In genomic region chr4:168318266-168318895, GRCh38 we compare ENCODE assay signal across 7 cellular contexts. TPM values are rescaled to one million over a fixed set of nuclear protein-coding genes. Genes with fewer than 3 reads are reported as not detected.
DNase-seq lines count a peak whose midpoint lies in the region; ATAC-seq and TF ChIP-seq lines count a peak whose summit lies in the region.

A gene with protein sequence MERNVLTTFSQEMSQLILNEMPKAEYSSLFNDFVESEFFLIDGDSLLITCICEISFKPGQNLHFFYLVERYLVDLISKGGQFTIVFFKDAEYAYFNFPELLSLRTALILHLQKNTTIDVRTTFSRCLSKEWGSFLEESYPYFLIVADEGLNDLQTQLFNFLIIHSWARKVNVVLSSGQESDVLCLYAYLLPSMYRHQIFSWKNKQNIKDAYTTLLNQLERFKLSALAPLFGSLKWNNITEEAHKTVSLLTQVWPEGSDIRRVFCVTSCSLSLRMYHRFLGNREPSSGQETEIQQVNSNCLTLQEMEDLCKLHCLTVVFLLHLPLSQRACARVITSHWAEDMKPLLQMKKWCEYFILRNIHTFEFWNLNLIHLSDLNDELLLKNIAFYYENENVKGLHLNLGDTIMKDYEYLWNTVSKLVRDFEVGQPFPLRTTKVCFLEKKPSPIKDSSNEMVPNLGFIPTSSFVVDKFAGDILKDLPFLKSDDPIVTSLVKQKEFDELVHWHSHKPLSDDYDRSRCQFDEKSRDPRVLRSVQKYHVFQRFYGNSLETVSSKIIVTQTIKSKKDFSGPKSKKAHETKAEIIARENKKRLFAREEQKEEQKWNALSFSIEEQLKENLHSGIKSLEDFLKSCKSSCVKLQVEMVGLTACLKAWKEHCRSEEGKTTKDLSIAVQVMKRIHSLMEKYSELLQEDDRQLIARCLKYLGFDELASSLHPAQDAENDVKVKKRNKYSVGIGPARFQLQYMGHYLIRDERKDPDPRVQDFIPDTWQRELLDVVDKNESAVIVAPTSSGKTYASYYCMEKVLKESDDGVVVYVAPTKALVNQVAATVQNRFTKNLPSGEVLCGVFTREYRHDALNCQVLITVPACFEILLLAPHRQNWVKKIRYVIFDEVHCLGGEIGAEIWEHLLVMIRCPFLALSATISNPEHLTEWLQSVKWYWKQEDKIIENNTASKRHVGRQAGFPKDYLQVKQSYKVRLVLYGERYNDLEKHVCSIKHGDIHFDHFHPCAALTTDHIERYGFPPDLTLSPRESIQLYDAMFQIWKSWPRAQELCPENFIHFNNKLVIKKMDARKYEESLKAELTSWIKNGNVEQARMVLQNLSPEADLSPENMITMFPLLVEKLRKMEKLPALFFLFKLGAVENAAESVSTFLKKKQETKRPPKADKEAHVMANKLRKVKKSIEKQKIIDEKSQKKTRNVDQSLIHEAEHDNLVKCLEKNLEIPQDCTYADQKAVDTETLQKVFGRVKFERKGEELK (N-terminal part only) (minus strand): TSS chr4:168318752. CDS start chr4:168311259, 7,493 bp downstream.

- peak within 1 kb of the TSS; percentile 57 to 84 (median 70) for H3K4me3 ChIP-seq in mammary epithelial cell (replicated peaks in 1 of 3; ENCODE audit: insufficient read depth in 1 of 3, low read depth in 2 of 3, low read length in 3 of 3)

- BruUV-seq in mammary epithelial cell (replicated peaks; lab: Mats Ljungman, UMichigan), result TSS peak; percentile 47

- peak within 1 kb of the TSS; percentile 91 for H3K4me2 ChIP-seq in mammary epithelial cell (ENCODE audit: insufficient read depth, low read depth, low read length)

- dilution Hi-C loops in mammary epithelial cell (cut with HindIII; ENCODE audit: low sequenced_read_pairs), result loop anchor here (25.0 kb wide), 1 partner anchor 244 kb away; no protein-coding TSS in a partner anchor

- H3K36me3 ChIP-seq in mammary epithelial cell (ENCODE audit: insufficient read depth, low read length), result no peaks in the 10 kb centered on the region

- intact Hi-C loops in mammary epithelial cell (cut with micrococcal nuclease), result loop anchor here (1.0 to 5.0 kb wide), 4 partner anchors 136 to 269 kb away; partner anchors contain the start of gene DDX60L

- H3K27ac ChIP-seq in VCaP, result peak within 1 kb of the TSS; percentile 72
- peak within 1 kb of the TSS; percentile 91 for H3K27ac ChIP-seq in mammary epithelial cell (ENCODE audit: insufficient read depth, low read depth, low read length)

- no peaks in the 10 kb centered on the region for H3K27me3 ChIP-seq in mammary epithelial cell (ENCODE audit: insufficient read depth, low read length)

- no peaks in the 10 kb centered on the region for H3K79me2 ChIP-seq in mammary epithelial cell (ENCODE audit: insufficient read depth, low read length)

- CTCF ChIA-PET in mammary epithelial cell (lab: Charles Lee; ENCODE audit: low non-redundant PET), result interaction anchor here (0.6 to 0.7 kb wide), 2 partner anchors 131 to 531 kb away, joined by 3 to 6 read pairs; no protein-coding TSS in a partner anchor

- peak; percentile 99 for ATAC-seq in GM18505 (IDR thresholded peaks at IDR 0.05; ENCODE audit: unreplicated experiment)
- ATAC-seq in HG02870 (IDR thresholded peaks at IDR 0.05; ENCODE audit: unreplicated experiment), result peak; percentile 99

- H3K9me3 ChIP-seq in mammary epithelial cell (replicated peaks; ENCODE audit: insufficient read depth, low read length), result no peaks in the 10 kb centered on the region

- H3K9ac ChIP-seq in mammary epithelial cell (ENCODE audit: insufficient read depth, low read length), result peak within 1 kb of the TSS; percentile 91

- peak; percentile 9 for DNase-seq in NCI-H1694 treated with DMSO at 0.1 percent for 48 hours (lab: John Stamatoyannopoulos, UW)
- peak; percentile 91 for DNase-seq in mammary epithelial cell
- DNase-seq in iPS-NIHi7 (ENCODE audit: extremely low spot score), result peak; percentile 64
- peak; percentile 72 for DNase-seq in smooth muscle cell of the brain vasculature (ENCODE audit: low read depth, low spot score)

- in situ Hi-C loops in mammary epithelial cell (cut with MboI; ENCODE audit: low sequenced_read_pairs in 2 of 2), result no loop called here

- 1% methylated on average over 27 of the region's 38 CpGs for WGBS in mammary epithelial cell (ENCODE audit: low coverage, missing lambda C conversion rate)

- peak; percentile 87 for TF ChIP-seq POLR2A in GM18505 (IDR thresholded peaks at IDR 0.05; ENCODE audit: borderline replicate concordance, extremely low read depth, insufficient read depth, insufficient read length)

- peak within 1 kb of the TSS; percentile 98 for H2AFZ ChIP-seq in mammary epithelial cell (ENCODE audit: low read depth, low read length)

- H4K20me1 ChIP-seq in mammary epithelial cell (ENCODE audit: insufficient read depth, low read length), result no peaks in the 10 kb centered on the region

- H3K4me1 ChIP-seq in mammary epithelial cell (ENCODE audit: insufficient read depth, low read length), result peaks cover 17% of the 10 kb centered on the region

- TF ChIP-seq CTCF in VCaP (conservative IDR thresholded peaks at IDR 0.05), result peak; percentile 69
- TF ChIP-seq CTCF in mammary epithelial cell (conservative IDR thresholded peaks at IDR 0.05 in 1 of 2, IDR thresholded peaks at IDR 0.05 in 1 of 2; ENCODE audit: extremely low read depth in 1 of 2, insufficient read depth in 1 of 2, low read depth in 1 of 2, low read length in 2 of 2), result peak; percentile 29 to 68

RNA-seq across cellular contexts. Expression of the gene that starts here (rescaled TPM):
- total RNA-seq in mammary epithelial cell, result 1 to 10 TPM; 5.5 to 7.1 TPM
- polyA plus RNA-seq in mammary epithelial cell, result 2.6 TPM
- 31.6 TPM for polyA minus RNA-seq in mammary epithelial cell

Comparison
In these comparisons a context has a peak if more than half of its experiments do, and no peak if none do; other contexts are left out.
1. Peak in every context shown above with its lines: DNase-seq, ATAC-seq, H3K4me3 ChIP-seq and H3K27ac ChIP-seq.
2. DNase-seq: peak in every context shown above with its lines; median percentile 91 in mammary epithelial cell; 72 in smooth muscle cell of the brain vasculature; 64 in iPS-NIHi7; 9 in NCI-H1694 treated with DMSO at 0.1 percent for 48 hours.